Comparison of ENCODE assay signal across 27 cellular contexts in genomic region chr17:82354804-82355308, GRCh38. TPM values are rescaled to one million over a fixed set of nuclear protein-coding genes. Genes with fewer than 3 reads are reported as not detected.
DNase-seq lines count a peak whose midpoint lies in the region; ATAC-seq, FAIRE-seq and TF ChIP-seq lines count a peak whose summit lies in the region.
"Had no signal": no experiment of that assay in that cellular context is flagged by ENCODE, and none has a peak within 500 bp of the region (broad histone marks: within the 10 kb centered on the region; RNA-seq: fewer than 3 reads in every experiment).

No MANE protein-coding gene starts in this region.

- in situ Hi-C loops in HepG2 (cut with HindIII; ENCODE audit: extremely low pct_ligation_motif_present, low pct_unique_long_range_greater_than_20kb), result loop anchor here (5.0 to 10.0 kb wide), 3 partner anchors 32 to 200 kb away; no protein-coding TSS in a partner anchor

- TF ChIP-seq EP300 in HepG2 (IDR thresholded peaks at IDR 0.05; ENCODE audit: low read depth in 2 of 2, low read length in 2 of 2) (no peak), HepG2 (CRISPR knock-in tag; IDR thresholded peaks at IDR 0.05; ENCODE audit: borderline replicate concordance) (no peak)

- peak overlapping the region; percentile 68 for H3K4me2 ChIP-seq in HepG2 (ENCODE audit: low read depth, low read length)
- no peak overlapping the region for H3K4me2 ChIP-seq in osteoblast (ENCODE audit: insufficient read depth, low read length)
- H3K4me2 ChIP-seq: A549 had no signal

- H3K9ac ChIP-seq in HepG2 (ENCODE audit: insufficient read depth, low read depth, low read length), result peak overlapping the region; percentile 2; the same call in 1 of the 2 replicates
- H3K9ac ChIP-seq: GM23248 had no signal

- H3K36me3 ChIP-seq in HepG2 (replicated peaks in 1 of 2; ENCODE audit: control insufficient read depth in 1 of 2, insufficient read depth in 2 of 2, low read length in 2 of 2) (no peaks in the 10 kb centered on the region), osteoblast (ENCODE audit: insufficient read depth, low read length) (no peaks in the 10 kb centered on the region)
- H3K36me3 ChIP-seq: BE2C had no signal

- H3K4me1 ChIP-seq in HepG2 (ENCODE audit: insufficient read depth, low read length), result peaks cover 96% of the 10 kb centered on the region
- no peaks in the 10 kb centered on the region for H3K4me1 ChIP-seq in osteoblast (ENCODE audit: insufficient read depth, low read length)

- POLR2A ChIA-PET in RWPE1 (lab: Yijun Ruan, JAX; ENCODE audit: low non-redundant PET), result no interaction called here
- POLR2A ChIA-PET in HepG2 (lab: Yijun Ruan, JAX), result interaction anchor here (0.8 to 5.0 kb wide), 6 partner anchors 9 to 119 kb away, joined by 3 to 36 read pairs (median 10); no protein-coding TSS in a partner anchor

- no peaks in the 10 kb centered on the region for H3K9me3 ChIP-seq in HepG2 (ENCODE audit: low read length)
- H3K9me3 ChIP-seq in osteoblast (ENCODE audit: low read depth, low read length), result no peaks in the 10 kb centered on the region
- H3K9me3 ChIP-seq: A549, BE2C had no signal

- no peak for TF ChIP-seq RAD21 in HepG2 (CRISPR knock-in tag; IDR thresholded peaks at IDR 0.05)

- no peak for TF ChIP-seq CTCF in 22Rv1 (IDR thresholded peaks at IDR 0.05)
- TF ChIP-seq CTCF in RWPE1 (conservative IDR thresholded peaks at IDR 0.05; ENCODE audit: low read depth), result no peak
- no peak for TF ChIP-seq CTCF in HepG2 (CRISPR knock-in tag; IDR thresholded peaks at IDR 0.05)
- TF ChIP-seq CTCF in osteoblast (IDR thresholded peaks at IDR 0.05; ENCODE audit: extremely low read depth, low read depth, low read length), result no peak

- intact Hi-C loops in HepG2 (cut with micrococcal nuclease; ENCODE audit: unreplicated experiment), result loop anchor here (5.0 kb wide), 2 partner anchors 32 to 197 kb away; no protein-coding TSS in a partner anchor

- H3K27ac ChIP-seq in 22Rv1, result peak overlapping the region; percentile 59
- H3K27ac ChIP-seq in RWPE1, result peak overlapping the region; percentile 67
- no peak overlapping the region for H3K27ac ChIP-seq in HepG2 (ENCODE audit: extremely low read length, insufficient read depth, low read length)
- no peak overlapping the region for H3K27ac ChIP-seq in osteoblast (ENCODE audit: low read depth, low read length)
- H3K27ac ChIP-seq: A549, GM23248 had no signal

- CTCF ChIA-PET in RWPE1 (lab: Yijun Ruan, JAX), result no interaction called here
- CTCF ChIA-PET in HepG2 (lab: Yijun Ruan, JAX; ENCODE audit: low intra/inter-chr PET ratio, low total read pairs), result interaction anchor here (5.1 kb wide), 1 partner anchor 60 kb away, joined by 41 read pairs; no protein-coding TSS in a partner anchor

- ATAC-seq in HepG2 (no peak), GM18870 (IDR thresholded peaks at IDR 0.05; ENCODE audit: unreplicated experiment) (no peak), GM19395 (IDR thresholded peaks at IDR 0.05; ENCODE audit: unreplicated experiment) (no peak)
- ATAC-seq: A549; CD8-positive, alpha-beta T cell had no signal

- H3K4me3 ChIP-seq in HepG2 (replicated peaks in 1 of 3; ENCODE audit: insufficient read depth in 1 of 3, low read depth in 2 of 3, low read length in 3 of 3) (no peak overlapping the region; a peak in 1 of 6 replicates), osteoblast (ENCODE audit: insufficient read depth, low read length) (no peak overlapping the region)
- H3K4me3 ChIP-seq: A549, GM23248 had no signal

- H4K20me1 ChIP-seq in HepG2 (ENCODE audit: insufficient read depth, low read length), result no peaks in the 10 kb centered on the region
- H4K20me1 ChIP-seq in osteoblast (ENCODE audit: insufficient read depth, low read length), result no peaks in the 10 kb centered on the region

- no peak for FAIRE-seq in HepG2 (lab: Jason Lieb, UNC)
- FAIRE-seq: A549, GM12891, GM18507, H1 had no signal

- TF ChIP-seq POLR2A in HepG2 (IDR thresholded peaks at IDR 0.05; ENCODE audit: insufficient read depth in 1 of 2, low read depth in 2 of 2, low read length in 2 of 2), result no peak

- DNase-seq in RWPE1 (ENCODE audit: low spot score) (no peak), HepG2 (ENCODE audit: low spot score) (no peak), osteoblast (ENCODE audit: insufficient read length, low spot score, missing footprints) (peak; percentile 22), NCI-H1436 treated with DMSO at 0.1 percent for 48 hours (lab: John Stamatoyannopoulos, UW) (no peak)
- no peak for DNase-seq in NK-92 treated with Interleukin-12 subunit alpha and Interleukin-12 subunit beta, amount 100 ng/mL, for 24 hours (lab: John Stamatoyannopoulos, UW)
- DNase-seq: 8988T; ACHN; AML-193; BE2C; C1 segment of cervical spinal cord; CD4-positive, CD25-positive, alpha-beta regulatory T cell; CD8-positive, alpha-beta T cell; DMS53; DMS79 treated with DMSO at 0.1 percent for 48 hours; GF-D8; GM23248; H7; HCEC 1CT had no signal

- H2AFZ ChIP-seq in HepG2 (ENCODE audit: low read length) (no peak overlapping the region), osteoblast (ENCODE audit: low read length) (no peak overlapping the region)
- H2AFZ ChIP-seq: GM23248 had no signal

- H3K27me3 ChIP-seq in HepG2 (ENCODE audit: control insufficient read depth in 1 of 2, insufficient read depth in 2 of 2, low read length in 2 of 2) (no peaks in the 10 kb centered on the region), osteoblast (ENCODE audit: insufficient read depth, low read length) (peaks cover 24% of the 10 kb centered on the region)
- H3K27me3 ChIP-seq: BE2C had no signal

- no peaks in the 10 kb centered on the region for H3K79me2 ChIP-seq in HepG2 (ENCODE audit: insufficient read depth, low read length)
- H3K79me2 ChIP-seq in osteoblast (ENCODE audit: insufficient read depth, low read length), result no peaks in the 10 kb centered on the region

- 52% methylated on average over 7 of the region's 7 CpGs for WGBS in HepG2 (ENCODE audit: low lambda C conversion rate)

- BruUV-seq in HepG2 (replicated peaks; lab: Mats Ljungman, UMichigan), result no TSS peak

RNA-seq across cellular contexts. Expression of gene TEX19, which starts 4.2 kb away (rescaled TPM):
- total RNA-seq in HepG2 (2016; rRNA removed; fragmentation: Illumina TruSeq; extraction: Trizol) (1.3 and 1.8 TPM in 2 replicates), osteoblast (under 0.01 and 0.29 TPM in 2 replicates)
- 0.61 and 0.62 TPM in 2 replicates for total RNA-seq in HepG2 (2016; cell fraction: cytosol; rRNA removed; fragmentation: Illumina TruSeq; extraction: Trizol; ENCODE audit: low read depth)
- 1.6 TPM in 2 replicates for total RNA-seq in HepG2 (2016; cell fraction: insoluble cytoplasmic fraction; rRNA removed; fragmentation: Illumina TruSeq; extraction: Trizol)
- total RNA-seq in HepG2 (2016; cell fraction: membrane; rRNA removed; fragmentation: Illumina TruSeq; extraction: Trizol), result 1.4 and 1.7 TPM in 2 replicates
- total RNA-seq in HepG2 (2016; cell fraction: nucleus; rRNA removed; fragmentation: Illumina TruSeq; extraction: Trizol), result 0.31 and 0.50 TPM in 2 replicates
- 4.9 and 6.0 TPM in 2 replicates for polyA plus RNA-seq in HepG2 (2011; rRNA removed)
- polyA plus RNA-seq in HepG2 (2011; cell fraction: cytosol; rRNA removed), result 4.4 and 5.4 TPM in 2 replicates
- polyA plus RNA-seq in HepG2 (2011; cell fraction: nucleus; rRNA removed), result 1.8 TPM in 2 replicates
- polyA plus RNA-seq in HepG2 (2012), result 3.9 TPM in 2 replicates
- polyA plus RNA-seq in HepG2 (2016; cell fraction: cytosol; fragmentation: Illumina TruSeq; extraction: Trizol; ENCODE audit: low read depth), result 0.29 and 0.36 TPM in 2 replicates
- polyA plus RNA-seq in HepG2 (2016; cell fraction: insoluble cytoplasmic fraction; fragmentation: Illumina TruSeq; extraction: Trizol; ENCODE audit: low read depth), result 1.2 and 1.6 TPM in 2 replicates
- 0.61 and 0.72 TPM in 2 replicates for polyA plus RNA-seq in HepG2 (2016; cell fraction: membrane; fragmentation: Illumina TruSeq; extraction: Trizol; ENCODE audit: low read depth)
- 0.55 and 1.4 TPM in 2 replicates for polyA plus RNA-seq in HepG2 (2016; cell fraction: nucleus; fragmentation: Illumina TruSeq; extraction: Trizol; ENCODE audit: insufficient read depth, low read depth)
- 1.6 and 8.6 TPM in 2 replicates for polyA minus RNA-seq in HepG2 (2011; rRNA and poly(A)+ RNA removed; ENCODE audit: low replicate concordance)
- polyA minus RNA-seq in HepG2 (2011; cell fraction: cytosol; rRNA and poly(A)+ RNA removed), result 1.8 and 2.5 TPM in 2 replicates
- polyA minus RNA-seq in HepG2 (2011; cell fraction: nucleus; rRNA and poly(A)+ RNA removed), result 0.26 and 0.50 TPM in 2 replicates
- total RNA-seq: CD4-positive, CD25-positive, alpha-beta regulatory T cell; CD8-positive, alpha-beta T cell; Daoy; GM23248 had no signal
- polyA plus RNA-seq: CD4-positive, CD25-positive, alpha-beta regulatory T cell; GM23248 had no signal

RNA-seq across cellular contexts. Expression of gene UTS2R, which starts 16.7 kb away (rescaled TPM):
- total RNA-seq in HepG2 (2016; rRNA removed; fragmentation: Illumina TruSeq; extraction: Trizol), result 0.13 TPM in 1 of 2 replicates, not detected in the other
- total RNA-seq in HepG2 (2016; cell fraction: cytosol; rRNA removed; fragmentation: Illumina TruSeq; extraction: Trizol; ENCODE audit: low read depth), result not detected in 2 replicates
- total RNA-seq in HepG2 (2016; cell fraction: insoluble cytoplasmic fraction; rRNA removed; fragmentation: Illumina TruSeq; extraction: Trizol), result 0.11 TPM in 1 of 2 replicates, not detected in the other
- total RNA-seq in HepG2 (2016; cell fraction: membrane; rRNA removed; fragmentation: Illumina TruSeq; extraction: Trizol), result not detected in 2 replicates
- 0.38 TPM in 1 of 2 replicates, not detected in the other for total RNA-seq in HepG2 (2016; cell fraction: nucleus; rRNA removed; fragmentation: Illumina TruSeq; extraction: Trizol)
- 0.10 and 0.15 TPM in 2 replicates for polyA plus RNA-seq in HepG2 (2011; rRNA removed)
- 0.08 and 0.12 TPM in 2 replicates for polyA plus RNA-seq in HepG2 (2011; cell fraction: cytosol; rRNA removed)
- polyA plus RNA-seq in HepG2 (2011; cell fraction: nucleus; rRNA removed), result 1.7 and 2.2 TPM in 2 replicates
- 0.19 and 0.20 TPM in 2 replicates for polyA plus RNA-seq in HepG2 (2012)
- not detected in 2 replicates for polyA plus RNA-seq in HepG2 (2016; cell fraction: cytosol; fragmentation: Illumina TruSeq; extraction: Trizol; ENCODE audit: low read depth)
- polyA plus RNA-seq in HepG2 (2016; cell fraction: insoluble cytoplasmic fraction; fragmentation: Illumina TruSeq; extraction: Trizol; ENCODE audit: low read depth), result 0.17 TPM in 1 of 2 replicates, not detected in the other
- polyA plus RNA-seq in HepG2 (2016; cell fraction: membrane; fragmentation: Illumina TruSeq; extraction: Trizol; ENCODE audit: low read depth), result not detected in 2 replicates
- not detected in 2 replicates for polyA plus RNA-seq in HepG2 (2016; cell fraction: nucleus; fragmentation: Illumina TruSeq; extraction: Trizol; ENCODE audit: insufficient read depth, low read depth)
- polyA minus RNA-seq in HepG2 (2011; rRNA and poly(A)+ RNA removed; ENCODE audit: low replicate concordance), result 0.32 TPM in 1 of 2 replicates, not detected in the other
- polyA minus RNA-seq in HepG2 (2011; cell fraction: cytosol; rRNA and poly(A)+ RNA removed), result not detected in 2 replicates
- 0.50 TPM in 1 of 2 replicates, not detected in the other for polyA minus RNA-seq in HepG2 (2011; cell fraction: nucleus; rRNA and poly(A)+ RNA removed)
- total RNA-seq in osteoblast, result not detected in 2 replicates
- total RNA-seq: CD4-positive, CD25-positive, alpha-beta regulatory T cell; CD8-positive, alpha-beta T cell; Daoy; G401; GM23248; H1; H7 had no signal
- polyA plus RNA-seq: A549; CD4-positive, CD25-positive, alpha-beta regulatory T cell; GM23248 had no signal

RNA-seq across cellular contexts. Expression of gene SECTM1, which starts 21.3 kb away (rescaled TPM):
- total RNA-seq in HepG2 (2016; rRNA removed; fragmentation: Illumina TruSeq; extraction: Trizol), result 2.4 and 5.3 TPM in 2 replicates
- 3.3 TPM in 2 replicates for total RNA-seq in HepG2 (2016; cell fraction: cytosol; rRNA removed; fragmentation: Illumina TruSeq; extraction: Trizol; ENCODE audit: low read depth)
- total RNA-seq in HepG2 (2016; cell fraction: insoluble cytoplasmic fraction; rRNA removed; fragmentation: Illumina TruSeq; extraction: Trizol), result 3.0 and 5.5 TPM in 2 replicates
- total RNA-seq in HepG2 (2016; cell fraction: membrane; rRNA removed; fragmentation: Illumina TruSeq; extraction: Trizol), result 3.8 and 5.6 TPM in 2 replicates
- 6.9 and 7.3 TPM in 2 replicates for total RNA-seq in HepG2 (2016; cell fraction: nucleus; rRNA removed; fragmentation: Illumina TruSeq; extraction: Trizol)
- polyA plus RNA-seq in HepG2 (2011; rRNA removed), result 3.5 and 4.2 TPM in 2 replicates
- 2.7 and 4.2 TPM in 2 replicates for polyA plus RNA-seq in HepG2 (2011; cell fraction: cytosol; rRNA removed)
- 6.7 and 7.1 TPM in 2 replicates for polyA plus RNA-seq in HepG2 (2011; cell fraction: nucleus; rRNA removed)
- polyA plus RNA-seq in HepG2 (2012), result 5.0 and 7.2 TPM in 2 replicates
- polyA plus RNA-seq in HepG2 (2016; cell fraction: cytosol; fragmentation: Illumina TruSeq; extraction: Trizol; ENCODE audit: low read depth), result 2.6 and 3.4 TPM in 2 replicates
- 4.0 and 4.2 TPM in 2 replicates for polyA plus RNA-seq in HepG2 (2016; cell fraction: insoluble cytoplasmic fraction; fragmentation: Illumina TruSeq; extraction: Trizol; ENCODE audit: low read depth)
- 4.3 and 4.7 TPM in 2 replicates for polyA plus RNA-seq in HepG2 (2016; cell fraction: membrane; fragmentation: Illumina TruSeq; extraction: Trizol; ENCODE audit: low read depth)
- 5.1 and 5.5 TPM in 2 replicates for polyA plus RNA-seq in HepG2 (2016; cell fraction: nucleus; fragmentation: Illumina TruSeq; extraction: Trizol; ENCODE audit: insufficient read depth, low read depth)
- 8.8 and 15.0 TPM in 2 replicates for polyA minus RNA-seq in HepG2 (2011; rRNA and poly(A)+ RNA removed; ENCODE audit: low replicate concordance)
- 1.9 and 2.6 TPM in 2 replicates for polyA minus RNA-seq in HepG2 (2011; cell fraction: cytosol; rRNA and poly(A)+ RNA removed)
- polyA minus RNA-seq in HepG2 (2011; cell fraction: nucleus; rRNA and poly(A)+ RNA removed), result 5.0 and 7.3 TPM in 2 replicates
- total RNA-seq in osteoblast, result 5.8 and 11.5 TPM in 2 replicates

RNA-seq across cellular contexts. Expression of gene CD7, which starts 37.4 kb away (rescaled TPM):
- 29.7 and 67.6 TPM in 2 replicates for total RNA-seq in HepG2 (2016; rRNA removed; fragmentation: Illumina TruSeq; extraction: Trizol)
- 23.3 and 25.5 TPM in 2 replicates for total RNA-seq in HepG2 (2016; cell fraction: cytosol; rRNA removed; fragmentation: Illumina TruSeq; extraction: Trizol; ENCODE audit: low read depth)
- total RNA-seq in HepG2 (2016; cell fraction: insoluble cytoplasmic fraction; rRNA removed; fragmentation: Illumina TruSeq; extraction: Trizol), result 24.7 and 74.3 TPM in 2 replicates
- total RNA-seq in HepG2 (2016; cell fraction: membrane; rRNA removed; fragmentation: Illumina TruSeq; extraction: Trizol), result 36.8 and 47.2 TPM in 2 replicates
- total RNA-seq in HepG2 (2016; cell fraction: nucleus; rRNA removed; fragmentation: Illumina TruSeq; extraction: Trizol), result 53.2 and 64.7 TPM in 2 replicates
- polyA plus RNA-seq in HepG2 (2011; rRNA removed), result 72.7 and 76.4 TPM in 2 replicates
- 34.4 and 89.4 TPM in 2 replicates for polyA plus RNA-seq in HepG2 (2011; cell fraction: cytosol; rRNA removed)
- 127 and 155 TPM in 2 replicates for polyA plus RNA-seq in HepG2 (2011; cell fraction: nucleus; rRNA removed)
- 46.2 and 62.8 TPM in 2 replicates for polyA plus RNA-seq in HepG2 (2012)
- 56.5 and 63.8 TPM in 2 replicates for polyA plus RNA-seq in HepG2 (2016; cell fraction: cytosol; fragmentation: Illumina TruSeq; extraction: Trizol; ENCODE audit: low read depth)
- polyA plus RNA-seq in HepG2 (2016; cell fraction: insoluble cytoplasmic fraction; fragmentation: Illumina TruSeq; extraction: Trizol; ENCODE audit: low read depth), result 56.7 and 68.4 TPM in 2 replicates
- polyA plus RNA-seq in HepG2 (2016; cell fraction: membrane; fragmentation: Illumina TruSeq; extraction: Trizol; ENCODE audit: low read depth), result 78.3 and 78.6 TPM in 2 replicates
- polyA plus RNA-seq in HepG2 (2016; cell fraction: nucleus; fragmentation: Illumina TruSeq; extraction: Trizol; ENCODE audit: insufficient read depth, low read depth), result 226 and 244 TPM in 2 replicates
- polyA minus RNA-seq in HepG2 (2011; rRNA and poly(A)+ RNA removed; ENCODE audit: low replicate concordance), result 43.3 TPM in 1 of 2 replicates, not detected in the other
- 31.0 and 32.1 TPM in 2 replicates for polyA minus RNA-seq in HepG2 (2011; cell fraction: cytosol; rRNA and poly(A)+ RNA removed)
- 7.9 and 8.8 TPM in 2 replicates for polyA minus RNA-seq in HepG2 (2011; cell fraction: nucleus; rRNA and poly(A)+ RNA removed)
- not detected in 2 replicates for total RNA-seq in osteoblast
- total RNA-seq: Daoy had no signal
- polyA plus RNA-seq: A549 had no signal

Comparison
In these comparisons a context has a peak if more than half of its experiments do, and no peak if none do; other contexts are left out.
1. H3K27ac ChIP-seq: peak in 22Rv1 (single experiment) and RWPE1 (single experiment); none in HepG2 (single experiment) and osteoblast (single experiment).